In the genomic region with DNA sequence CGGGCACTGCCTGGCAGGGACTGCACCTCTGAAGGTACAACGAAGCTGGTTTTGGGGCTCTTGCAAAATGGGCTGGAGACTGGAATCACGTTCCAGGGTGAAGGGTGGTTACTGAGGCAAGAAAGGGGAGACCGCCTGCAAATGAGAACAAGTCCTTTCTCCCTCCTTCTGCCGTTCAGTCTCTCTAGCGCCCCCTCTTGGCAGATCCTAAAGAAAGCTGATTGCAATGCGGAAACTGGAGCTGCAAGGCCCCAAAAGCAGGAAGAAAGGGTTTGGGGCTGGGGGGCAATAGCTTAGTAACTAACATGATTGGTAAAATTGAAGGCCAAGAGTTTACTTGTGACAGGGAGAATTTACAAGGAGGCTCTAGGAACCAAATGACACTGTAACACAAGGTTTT, we compare ENCODE assay signal across 8 cellular contexts.
A peak's percentile ranks its signal among the peaks of the same experiment; 100 is the strongest.
DNase-seq lines count a peak whose midpoint lies in the region; ATAC-seq and TF ChIP-seq lines count a peak whose summit lies in the region.

No MANE protein-coding gene starts in this region.

- H3K4me3 Mint-ChIP-seq in chondrocyte (ENCODE audit: unreplicated experiment), result no peak overlapping the region

- H3K4me1 ChIP-seq in MM.1S (ENCODE audit: low read length), result peaks cover 6% of the 10 kb centered on the region

- H3K27ac ChIP-seq in MM.1S (ENCODE audit: low read length), result no peak overlapping the region

- H3K9me2 ChIP-seq in MM.1S (replicated peaks; ENCODE audit: insufficient read depth, low read length), result no peaks in the 10 kb centered on the region

- H3K9me3 Mint-ChIP-seq in chondrocyte (ENCODE audit: low read depth), result no peaks in the 10 kb centered on the region

- ATAC-seq in GM19035 (IDR thresholded peaks at IDR 0.05; ENCODE audit: unreplicated experiment), result no peak
- ATAC-seq in HG02970 (IDR thresholded peaks at IDR 0.05; ENCODE audit: low FRiP score, unreplicated experiment), result no peak

- H3K27me3 ChIP-seq in MM.1S (replicated peaks; ENCODE audit: insufficient read depth, low read length), result no peaks in the 10 kb centered on the region

- no peak overlapping the region for H3K4me2 ChIP-seq in MM.1S (ENCODE audit: low read depth, low read length)

- H3K27ac Mint-ChIP-seq in chondrocyte (ENCODE audit: unreplicated experiment), result no peak overlapping the region

- peak; percentile 10 for DNase-seq in stimulated activated CD4-positive, alpha-beta T cell treated with anti-CD3 and anti-CD28 coated beads, Interleukin-1b, Interleukin-23, amount 100 ng/mL, for 48 hours
- DNase-seq in stimulated activated CD4-positive, alpha-beta T cell treated with anti-CD3 and anti-CD28 coated beads, Interleukin-4, amount 100 ng/mL, for 1 hour, result no peak
- DNase-seq in MM.1S (peak; percentile 24), chondrocyte (ENCODE audit: low spot score) (no peak), NCI-H1105 treated with DMSO at 0.1 percent for 48 hours (lab: John Stamatoyannopoulos, UW) (no peak)
- DNase-seq in stimulated activated CD4-positive, alpha-beta T cell treated with anti-CD3 and anti-CD28 coated beads, Interleukin-4, amount 100 ng/mL, for 24 hours, result peak; percentile 9

- TF ChIP-seq CTCF in MM.1S (IDR thresholded peaks at IDR 0.05; ENCODE audit: low read length) (peak; percentile 61), chondrocyte (IDR thresholded peaks at IDR 0.05) (peak; percentile 60)

- H3K27me3 Mint-ChIP-seq in chondrocyte (ENCODE audit: low read depth), result peaks cover 10% of the 10 kb centered on the region

- H3K36me3 Mint-ChIP-seq in chondrocyte (ENCODE audit: low read depth), result no peaks in the 10 kb centered on the region

- H3K9me3 ChIP-seq in MM.1S (replicated peaks; ENCODE audit: insufficient read depth, low read length), result no peaks in the 10 kb centered on the region

- H3F3A ChIP-seq in MM.1S (ENCODE audit: insufficient read depth, low read length), result no peaks in the 10 kb centered on the region; the same call in 1 of the 2 replicates

- H3K4me1 Mint-ChIP-seq in chondrocyte (ENCODE audit: low read depth), result no peaks in the 10 kb centered on the region

- H3K36me3 ChIP-seq in MM.1S (replicated peaks; ENCODE audit: insufficient read depth, low read length), result no peaks in the 10 kb centered on the region

- H3K4me3 ChIP-seq in MM.1S (ENCODE audit: low read length), result no peak overlapping the region

- H4K20me1 ChIP-seq in MM.1S (ENCODE audit: insufficient read depth, low read length), result no peaks in the 10 kb centered on the region

- no peak overlapping the region for H3K9ac ChIP-seq in MM.1S (ENCODE audit: low read length)

- no peaks in the 10 kb centered on the region for H3K79me2 ChIP-seq in MM.1S (ENCODE audit: low read length)

- no peak overlapping the region for H2AFZ ChIP-seq in MM.1S (ENCODE audit: low read length)

Comparison
In these comparisons a context has a peak if more than half of its experiments do, and no peak if none do; other contexts are left out.
1. DNase-seq: peak in stimulated activated CD4-positive, alpha-beta T cell treated with anti-CD3 and anti-CD28 coated beads, Interleukin-1b, Interleukin-23, amount 100 ng/mL, for 48 hours (single experiment), MM.1S (single experiment) and stimulated activated CD4-positive, alpha-beta T cell treated with anti-CD3 and anti-CD28 coated beads, Interleukin-4, amount 100 ng/mL, for 24 hours (single experiment); none in stimulated activated CD4-positive, alpha-beta T cell treated with anti-CD3 and anti-CD28 coated beads, Interleukin-4, amount 100 ng/mL, for 1 hour (single experiment), chondrocyte (single experiment) and NCI-H1105 treated with DMSO at 0.1 percent for 48 hours (single experiment).